1 cellular context compared by ENCODE assay signal in the genomic region with DNA sequence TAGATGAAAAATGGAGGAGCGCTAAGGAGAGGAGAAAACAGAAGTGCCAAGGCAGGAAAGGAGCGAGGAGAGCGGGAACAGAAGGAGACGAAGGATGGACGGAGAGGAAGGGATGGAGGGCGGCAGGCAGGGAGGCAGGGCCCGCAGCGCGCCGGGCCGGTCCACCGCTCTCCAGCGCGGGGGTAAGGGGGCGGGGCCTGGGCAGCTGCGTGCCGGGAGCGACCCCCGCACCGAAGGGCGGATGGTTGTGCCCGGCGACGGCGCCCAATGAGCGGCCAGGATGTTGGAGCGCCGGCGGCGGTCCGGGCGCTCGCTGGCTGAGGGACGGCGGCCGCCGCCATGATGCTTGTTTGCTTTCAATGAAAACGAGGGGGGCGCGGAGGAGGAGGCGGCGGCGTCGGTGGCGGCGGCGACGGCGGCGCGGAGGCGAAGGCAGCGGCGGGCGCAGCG.
TF ChIP-seq lines count a peak whose summit lies in the region.

A gene (plus strand): TSS at position 320 of the 450 bp plus-strand sequence. CDS start 34,898 bp downstream, outside the sequence.

TF ChIP-seq in GM12878, 131 proteins besides CTCF, POLR2A, EP300 and RAD21 (continued from another document and continues in another):
- TF ChIP-seq NR2C1 (IDR thresholded peaks at IDR 0.05), result peak; percentile 65
- TF ChIP-seq, protein P1, sequence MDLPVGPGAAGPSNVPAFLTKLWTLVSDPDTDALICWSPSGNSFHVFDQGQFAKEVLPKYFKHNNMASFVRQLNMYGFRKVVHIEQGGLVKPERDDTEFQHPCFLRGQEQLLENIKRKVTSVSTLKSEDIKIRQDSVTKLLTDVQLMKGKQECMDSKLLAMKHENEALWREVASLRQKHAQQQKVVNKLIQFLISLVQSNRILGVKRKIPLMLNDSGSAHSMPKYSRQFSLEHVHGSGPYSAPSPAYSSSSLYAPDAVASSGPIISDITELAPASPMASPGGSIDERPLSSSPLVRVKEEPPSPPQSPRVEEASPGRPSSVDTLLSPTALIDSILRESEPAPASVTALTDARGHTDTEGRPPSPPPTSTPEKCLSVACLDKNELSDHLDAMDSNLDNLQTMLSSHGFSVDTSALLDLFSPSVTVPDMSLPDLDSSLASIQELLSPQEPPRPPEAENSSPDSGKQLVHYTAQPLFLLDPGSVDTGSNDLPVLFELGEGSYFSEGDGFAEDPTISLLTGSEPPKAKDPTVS (IDR thresholded peaks at IDR 0.05; ENCODE audit: low read depth, low read length), result peak; percentile 39; the same call in 1 of the 2 replicates
- peak; percentile 45; the same call in 1 of the 2 replicates for TF ChIP-seq BRCA1 (IDR thresholded peaks at IDR 0.05; ENCODE audit: low read depth, low read length)
- TF ChIP-seq TCF12 (IDR thresholded peaks at IDR 0.05; ENCODE audit: low read depth, low read length), result peak; percentile 89
- TF ChIP-seq MTA2 (IDR thresholded peaks at IDR 0.05; ENCODE audit: low read depth), result no peak
- TF ChIP-seq, protein P2, sequence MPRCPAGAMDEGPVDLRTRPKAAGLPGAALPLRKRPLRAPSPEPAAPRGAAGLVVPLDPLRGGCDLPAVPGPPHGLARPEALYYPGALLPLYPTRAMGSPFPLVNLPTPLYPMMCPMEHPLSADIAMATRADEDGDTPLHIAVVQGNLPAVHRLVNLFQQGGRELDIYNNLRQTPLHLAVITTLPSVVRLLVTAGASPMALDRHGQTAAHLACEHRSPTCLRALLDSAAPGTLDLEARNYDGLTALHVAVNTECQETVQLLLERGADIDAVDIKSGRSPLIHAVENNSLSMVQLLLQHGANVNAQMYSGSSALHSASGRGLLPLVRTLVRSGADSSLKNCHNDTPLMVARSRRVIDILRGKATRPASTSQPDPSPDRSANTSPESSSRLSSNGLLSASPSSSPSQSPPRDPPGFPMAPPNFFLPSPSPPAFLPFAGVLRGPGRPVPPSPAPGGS (IDR thresholded peaks at IDR 0.05; ENCODE audit: borderline replicate concordance, insufficient read depth, low read depth, low read length, poor library complexity, severe bottlenecking), result no peak
- TF ChIP-seq, protein P3, sequence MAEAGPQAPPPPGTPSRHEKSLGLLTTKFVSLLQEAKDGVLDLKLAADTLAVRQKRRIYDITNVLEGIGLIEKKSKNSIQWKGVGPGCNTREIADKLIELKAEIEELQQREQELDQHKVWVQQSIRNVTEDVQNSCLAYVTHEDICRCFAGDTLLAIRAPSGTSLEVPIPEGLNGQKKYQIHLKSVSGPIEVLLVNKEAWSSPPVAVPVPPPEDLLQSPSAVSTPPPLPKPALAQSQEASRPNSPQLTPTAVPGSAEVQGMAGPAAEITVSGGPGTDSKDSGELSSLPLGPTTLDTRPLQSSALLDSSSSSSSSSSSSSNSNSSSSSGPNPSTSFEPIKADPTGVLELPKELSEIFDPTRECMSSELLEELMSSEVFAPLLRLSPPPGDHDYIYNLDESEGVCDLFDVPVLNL (IDR thresholded peaks at IDR 0.05; ENCODE audit: low read depth, low read length), result no peak; the same call in 1 of the 2 replicates
- TF ChIP-seq CHD1 (IDR thresholded peaks at IDR 0.05; ENCODE audit: low read depth, low read length), result peak; percentile 100
- TF ChIP-seq NR2C2 (IDR thresholded peaks at IDR 0.05; ENCODE audit: borderline replicate concordance, control insufficient read depth, insufficient read length, low read depth), result no peak
- TF ChIP-seq, protein P4, sequence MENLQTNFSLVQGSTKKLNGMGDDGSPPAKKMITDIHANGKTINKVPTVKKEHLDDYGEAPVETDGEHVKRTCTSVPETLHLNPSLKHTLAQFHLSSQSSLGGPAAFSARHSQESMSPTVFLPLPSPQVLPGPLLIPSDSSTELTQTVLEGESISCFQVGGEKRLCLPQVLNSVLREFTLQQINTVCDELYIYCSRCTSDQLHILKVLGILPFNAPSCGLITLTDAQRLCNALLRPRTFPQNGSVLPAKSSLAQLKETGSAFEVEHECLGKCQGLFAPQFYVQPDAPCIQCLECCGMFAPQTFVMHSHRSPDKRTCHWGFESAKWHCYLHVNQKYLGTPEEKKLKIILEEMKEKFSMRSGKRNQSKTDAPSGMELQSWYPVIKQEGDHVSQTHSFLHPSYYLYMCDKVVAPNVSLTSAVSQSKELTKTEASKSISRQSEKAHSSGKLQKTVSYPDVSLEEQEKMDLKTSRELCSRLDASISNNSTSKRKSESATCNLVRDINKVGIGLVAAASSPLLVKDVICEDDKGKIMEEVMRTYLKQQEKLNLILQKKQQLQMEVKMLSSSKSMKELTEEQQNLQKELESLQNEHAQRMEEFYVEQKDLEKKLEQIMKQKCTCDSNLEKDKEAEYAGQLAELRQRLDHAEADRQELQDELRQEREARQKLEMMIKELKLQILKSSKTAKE (IDR thresholded peaks at IDR 0.05; ENCODE audit: low read depth, poor library complexity, severe bottlenecking), result no peak
- TF ChIP-seq CREM (IDR thresholded peaks at IDR 0.05; ENCODE audit: low read depth), result peak; percentile 69
- peak; percentile 70 for TF ChIP-seq HCFC1 (IDR thresholded peaks at IDR 0.05; ENCODE audit: low read length)
- no peak for TF ChIP-seq HDAC2 (IDR thresholded peaks at IDR 0.05)
- no peak; the same call in 1 of the 2 replicates for TF ChIP-seq SIN3A (IDR thresholded peaks at IDR 0.05; ENCODE audit: low read depth, low read length)
- TF ChIP-seq, protein P5, sequence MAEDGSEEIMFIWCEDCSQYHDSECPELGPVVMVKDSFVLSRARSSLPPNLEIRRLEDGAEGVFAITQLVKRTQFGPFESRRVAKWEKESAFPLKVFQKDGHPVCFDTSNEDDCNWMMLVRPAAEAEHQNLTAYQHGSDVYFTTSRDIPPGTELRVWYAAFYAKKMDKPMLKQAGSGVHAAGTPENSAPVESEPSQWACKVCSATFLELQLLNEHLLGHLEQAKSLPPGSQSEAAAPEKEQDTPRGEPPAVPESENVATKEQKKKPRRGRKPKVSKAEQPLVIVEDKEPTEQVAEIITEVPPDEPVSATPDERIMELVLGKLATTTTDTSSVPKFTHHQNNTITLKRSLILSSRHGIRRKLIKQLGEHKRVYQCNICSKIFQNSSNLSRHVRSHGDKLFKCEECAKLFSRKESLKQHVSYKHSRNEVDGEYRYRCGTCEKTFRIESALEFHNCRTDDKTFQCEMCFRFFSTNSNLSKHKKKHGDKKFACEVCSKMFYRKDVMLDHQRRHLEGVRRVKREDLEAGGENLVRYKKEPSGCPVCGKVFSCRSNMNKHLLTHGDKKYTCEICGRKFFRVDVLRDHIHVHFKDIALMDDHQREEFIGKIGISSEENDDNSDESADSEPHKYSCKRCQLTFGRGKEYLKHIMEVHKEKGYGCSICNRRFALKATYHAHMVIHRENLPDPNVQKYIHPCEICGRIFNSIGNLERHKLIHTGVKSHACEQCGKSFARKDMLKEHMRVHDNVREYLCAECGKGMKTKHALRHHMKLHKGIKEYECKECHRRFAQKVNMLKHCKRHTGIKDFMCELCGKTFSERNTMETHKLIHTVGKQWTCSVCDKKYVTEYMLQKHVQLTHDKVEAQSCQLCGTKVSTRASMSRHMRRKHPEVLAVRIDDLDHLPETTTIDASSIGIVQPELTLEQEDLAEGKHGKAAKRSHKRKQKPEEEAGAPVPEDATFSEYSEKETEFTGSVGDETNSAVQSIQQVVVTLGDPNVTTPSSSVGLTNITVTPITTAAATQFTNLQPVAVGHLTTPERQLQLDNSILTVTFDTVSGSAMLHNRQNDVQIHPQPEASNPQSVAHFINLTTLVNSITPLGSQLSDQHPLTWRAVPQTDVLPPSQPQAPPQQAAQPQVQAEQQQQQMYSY (CRISPR knock-in tag; IDR thresholded peaks at IDR 0.05), result no peak
- TF ChIP-seq EGR1 (IDR thresholded peaks at IDR 0.05; ENCODE audit: borderline replicate concordance in 1 of 2, low read depth in 2 of 2, low read length in 2 of 2), result no peak
- TF ChIP-seq KAT2A (conservative IDR thresholded peaks at IDR 0.05; ENCODE audit: control insufficient read depth, low read depth, low read length), result no peak
- no peak for TF ChIP-seq SMC3 (IDR thresholded peaks at IDR 0.05; ENCODE audit: borderline replicate concordance, low read length)
- peak; percentile 59 for TF ChIP-seq RELA (IDR thresholded peaks at IDR 0.05; ENCODE audit: borderline replicate concordance, partially characterized antibody)
- no peak for TF ChIP-seq ZZZ3 (IDR thresholded peaks at IDR 0.05; ENCODE audit: control insufficient read depth, insufficient read length, low read depth)
- peak; percentile 99 for TF ChIP-seq BHLHE40 (IDR thresholded peaks at IDR 0.05; ENCODE audit: borderline replicate concordance in 1 of 2, low read depth in 2 of 2, low read length in 1 of 2)
- TF ChIP-seq TARDBP (IDR thresholded peaks at IDR 0.05; ENCODE audit: borderline replicate concordance), result no peak
- TF ChIP-seq BACH1 (IDR thresholded peaks at IDR 0.05; ENCODE audit: borderline replicate concordance), result peak; percentile 41; the same call in 1 of the 2 replicates
- TF ChIP-seq CEBPB (IDR thresholded peaks at IDR 0.05; ENCODE audit: borderline replicate concordance in 1 of 2, low read depth in 2 of 2, low read length in 2 of 2), result no peak
- TF ChIP-seq SREBF2 (IDR thresholded peaks at IDR 0.05; ENCODE audit: low read length), result no peak
- TF ChIP-seq SUZ12 (IDR thresholded peaks at IDR 0.05; ENCODE audit: unreplicated experiment), result no peak
- TF ChIP-seq STAT3 (IDR thresholded peaks at IDR 0.05; ENCODE audit: low read depth, low read length), result no peak
- TF ChIP-seq CBX5 (IDR thresholded peaks at IDR 0.05; ENCODE audit: low read depth), result no peak
- no peak for TF ChIP-seq SMAD5 (IDR thresholded peaks at IDR 0.05; ENCODE audit: low read depth)
- TF ChIP-seq ZNF384 (IDR thresholded peaks at IDR 0.05; ENCODE audit: borderline replicate concordance, low read depth, low read length), result no peak
- TF ChIP-seq SMAD1 (IDR thresholded peaks at IDR 0.05; ENCODE audit: low read depth, partially characterized antibody), result peak; percentile 55
- TF ChIP-seq, protein P6, sequence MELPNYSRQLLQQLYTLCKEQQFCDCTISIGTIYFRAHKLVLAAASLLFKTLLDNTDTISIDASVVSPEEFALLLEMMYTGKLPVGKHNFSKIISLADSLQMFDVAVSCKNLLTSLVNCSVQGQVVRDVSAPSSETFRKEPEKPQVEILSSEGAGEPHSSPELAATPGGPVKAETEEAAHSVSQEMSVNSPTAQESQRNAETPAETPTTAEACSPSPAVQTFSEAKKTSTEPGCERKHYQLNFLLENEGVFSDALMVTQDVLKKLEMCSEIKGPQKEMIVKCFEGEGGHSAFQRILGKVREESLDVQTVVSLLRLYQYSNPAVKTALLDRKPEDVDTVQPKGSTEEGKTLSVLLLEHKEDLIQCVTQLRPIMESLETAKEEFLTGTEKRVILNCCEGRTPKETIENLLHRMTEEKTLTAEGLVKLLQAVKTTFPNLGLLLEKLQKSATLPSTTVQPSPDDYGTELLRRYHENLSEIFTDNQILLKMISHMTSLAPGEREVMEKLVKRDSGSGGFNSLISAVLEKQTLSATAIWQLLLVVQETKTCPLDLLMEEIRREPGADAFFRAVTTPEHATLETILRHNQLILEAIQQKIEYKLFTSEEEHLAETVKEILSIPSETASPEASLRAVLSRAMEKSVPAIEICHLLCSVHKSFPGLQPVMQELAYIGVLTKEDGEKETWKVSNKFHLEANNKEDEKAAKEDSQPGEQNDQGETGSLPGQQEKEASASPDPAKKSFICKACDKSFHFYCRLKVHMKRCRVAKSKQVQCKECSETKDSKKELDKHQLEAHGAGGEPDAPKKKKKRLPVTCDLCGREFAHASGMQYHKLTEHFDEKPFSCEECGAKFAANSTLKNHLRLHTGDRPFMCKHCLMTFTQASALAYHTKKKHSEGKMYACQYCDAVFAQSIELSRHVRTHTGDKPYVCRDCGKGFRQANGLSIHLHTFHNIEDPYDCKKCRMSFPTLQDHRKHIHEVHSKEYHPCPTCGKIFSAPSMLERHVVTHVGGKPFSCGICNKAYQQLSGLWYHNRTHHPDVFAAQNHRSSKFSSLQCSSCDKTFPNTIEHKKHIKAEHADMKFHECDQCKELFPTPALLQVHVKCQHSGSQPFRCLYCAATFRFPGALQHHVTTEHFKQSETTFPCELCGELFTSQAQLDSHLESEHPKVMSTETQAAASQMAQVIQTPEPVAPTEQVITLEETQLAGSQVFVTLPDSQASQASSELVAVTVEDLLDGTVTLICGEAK (IDR thresholded peaks at IDR 0.05; ENCODE audit: borderline replicate concordance), result no peak
- TF ChIP-seq CHD4 (IDR thresholded peaks at IDR 0.05), result no peak
- TF ChIP-seq, protein P7, sequence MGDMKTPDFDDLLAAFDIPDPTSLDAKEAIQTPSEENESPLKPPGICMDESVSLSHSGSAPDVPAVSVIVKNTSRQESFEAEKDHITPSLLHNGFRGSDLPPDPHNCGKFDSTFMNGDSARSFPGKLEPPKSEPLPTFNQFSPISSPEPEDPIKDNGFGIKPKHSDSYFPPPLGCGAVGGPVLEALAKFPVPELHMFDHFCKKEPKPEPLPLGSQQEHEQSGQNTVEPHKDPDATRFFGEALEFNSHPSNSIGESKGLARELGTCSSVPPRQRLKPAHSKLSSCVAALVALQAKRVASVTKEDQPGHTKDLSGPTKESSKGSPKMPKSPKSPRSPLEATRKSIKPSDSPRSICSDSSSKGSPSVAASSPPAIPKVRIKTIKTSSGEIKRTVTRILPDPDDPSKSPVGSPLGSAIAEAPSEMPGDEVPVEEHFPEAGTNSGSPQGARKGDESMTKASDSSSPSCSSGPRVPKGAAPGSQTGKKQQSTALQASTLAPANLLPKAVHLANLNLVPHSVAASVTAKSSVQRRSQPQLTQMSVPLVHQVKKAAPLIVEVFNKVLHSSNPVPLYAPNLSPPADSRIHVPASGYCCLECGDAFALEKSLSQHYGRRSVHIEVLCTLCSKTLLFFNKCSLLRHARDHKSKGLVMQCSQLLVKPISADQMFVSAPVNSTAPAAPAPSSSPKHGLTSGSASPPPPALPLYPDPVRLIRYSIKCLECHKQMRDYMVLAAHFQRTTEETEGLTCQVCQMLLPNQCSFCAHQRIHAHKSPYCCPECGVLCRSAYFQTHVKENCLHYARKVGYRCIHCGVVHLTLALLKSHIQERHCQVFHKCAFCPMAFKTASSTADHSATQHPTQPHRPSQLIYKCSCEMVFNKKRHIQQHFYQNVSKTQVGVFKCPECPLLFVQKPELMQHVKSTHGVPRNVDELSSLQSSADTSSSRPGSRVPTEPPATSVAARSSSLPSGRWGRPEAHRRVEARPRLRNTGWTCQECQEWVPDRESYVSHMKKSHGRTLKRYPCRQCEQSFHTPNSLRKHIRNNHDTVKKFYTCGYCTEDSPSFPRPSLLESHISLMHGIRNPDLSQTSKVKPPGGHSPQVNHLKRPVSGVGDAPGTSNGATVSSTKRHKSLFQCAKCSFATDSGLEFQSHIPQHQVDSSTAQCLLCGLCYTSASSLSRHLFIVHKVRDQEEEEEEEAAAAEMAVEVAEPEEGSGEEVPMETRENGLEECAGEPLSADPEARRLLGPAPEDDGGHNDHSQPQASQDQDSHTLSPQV (IDR thresholded peaks at IDR 0.05), result no peak
- TF ChIP-seq, protein P8, sequence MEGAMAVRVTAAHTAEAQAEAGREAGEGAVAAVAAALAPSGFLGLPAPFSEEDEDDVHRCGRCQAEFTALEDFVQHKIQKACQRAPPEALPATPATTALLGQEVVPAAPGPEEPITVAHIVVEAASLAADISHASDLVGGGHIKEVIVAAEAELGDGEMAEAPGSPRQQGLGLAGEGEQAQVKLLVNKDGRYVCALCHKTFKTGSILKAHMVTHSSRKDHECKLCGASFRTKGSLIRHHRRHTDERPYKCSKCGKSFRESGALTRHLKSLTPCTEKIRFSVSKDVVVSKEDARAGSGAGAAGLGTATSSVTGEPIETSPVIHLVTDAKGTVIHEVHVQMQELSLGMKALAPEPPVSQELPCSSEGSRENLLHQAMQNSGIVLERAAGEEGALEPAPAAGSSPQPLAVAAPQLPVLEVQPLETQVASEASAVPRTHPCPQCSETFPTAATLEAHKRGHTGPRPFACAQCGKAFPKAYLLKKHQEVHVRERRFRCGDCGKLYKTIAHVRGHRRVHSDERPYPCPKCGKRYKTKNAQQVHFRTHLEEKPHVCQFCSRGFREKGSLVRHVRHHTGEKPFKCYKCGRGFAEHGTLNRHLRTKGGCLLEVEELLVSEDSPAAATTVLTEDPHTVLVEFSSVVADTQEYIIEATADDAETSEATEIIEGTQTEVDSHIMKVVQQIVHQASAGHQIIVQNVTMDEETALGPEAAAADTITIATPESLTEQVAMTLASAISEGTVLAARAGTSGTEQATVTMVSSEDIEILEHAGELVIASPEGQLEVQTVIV (IDR thresholded peaks at IDR 0.05; ENCODE audit: borderline replicate concordance, partially characterized antibody), result no peak
